ENCODE assay signal across 8 cellular contexts in genomic region chr1:207823880-207824566, GRCh38.
DNase-seq lines count a peak whose midpoint lies in the region; ATAC-seq and TF ChIP-seq lines count a peak whose summit lies in the region.

No MANE protein-coding gene starts in this region.

- peak overlapping the region; percentile 70 for H3K9ac ChIP-seq in skeletal muscle satellite cell (ENCODE audit: low read depth, low read length)

- no peak overlapping the region for H3K4me3 ChIP-seq in AG09309 (ENCODE audit: control insufficient read depth, low read depth, low read length)
- peak overlapping the region; percentile 1 for H3K4me3 ChIP-seq in skeletal muscle satellite cell (ENCODE audit: low read length)

- no peak for ATAC-seq in HG03565 (IDR thresholded peaks at IDR 0.05; ENCODE audit: unreplicated experiment)

- H3K9me3 ChIP-seq in skeletal muscle satellite cell (replicated peaks; ENCODE audit: low read length): no peaks in the 10 kb centered on the region

- peak overlapping the region; percentile 78 for H3K4me2 ChIP-seq in skeletal muscle satellite cell (ENCODE audit: low read length)

- DNase-seq in AG09309 (ENCODE audit: low read depth): peak; percentile 99
- peak; percentile 87 for DNase-seq in HPDE6-E6E7 (ENCODE audit: extremely low spot score)
- peak; percentile 83 for DNase-seq in brain pericyte (ENCODE audit: low read depth, low spot score)
- DNase-seq in iPS-NIHi7 (ENCODE audit: extremely low spot score): peak; percentile 67

- peak overlapping the region; percentile 97 for H3K27ac ChIP-seq in VCaP

- TF ChIP-seq CTCF in AG09309 (IDR thresholded peaks at IDR 0.05; ENCODE audit: control insufficient read depth, insufficient read depth, low read depth, low read length, missing control alignments) (peak; percentile 74), VCaP (conservative IDR thresholded peaks at IDR 0.05) (peak; percentile 70)

- TF ChIP-seq POLR2A in GM18951 (IDR thresholded peaks at IDR 0.05; ENCODE audit: extremely low read depth, insufficient read depth, insufficient read length): peak; percentile 43

- in situ Hi-C loops in GM18951 (cut with MboI; ENCODE audit: low sequenced_read_pairs, unreplicated experiment): no loop called here

- H3K4me1 ChIP-seq in skeletal muscle satellite cell (ENCODE audit: control insufficient read depth, insufficient read depth, low read length): peaks cover 65% of the 10 kb centered on the region

- H3K36me3 ChIP-seq in skeletal muscle satellite cell (ENCODE audit: insufficient read depth, low read length): peaks cover 2% of the 10 kb centered on the region

- H3K27me3 ChIP-seq in skeletal muscle satellite cell (ENCODE audit: control insufficient read depth, insufficient read depth, low read length): no peaks in the 10 kb centered on the region
